In the genomic region with DNA sequence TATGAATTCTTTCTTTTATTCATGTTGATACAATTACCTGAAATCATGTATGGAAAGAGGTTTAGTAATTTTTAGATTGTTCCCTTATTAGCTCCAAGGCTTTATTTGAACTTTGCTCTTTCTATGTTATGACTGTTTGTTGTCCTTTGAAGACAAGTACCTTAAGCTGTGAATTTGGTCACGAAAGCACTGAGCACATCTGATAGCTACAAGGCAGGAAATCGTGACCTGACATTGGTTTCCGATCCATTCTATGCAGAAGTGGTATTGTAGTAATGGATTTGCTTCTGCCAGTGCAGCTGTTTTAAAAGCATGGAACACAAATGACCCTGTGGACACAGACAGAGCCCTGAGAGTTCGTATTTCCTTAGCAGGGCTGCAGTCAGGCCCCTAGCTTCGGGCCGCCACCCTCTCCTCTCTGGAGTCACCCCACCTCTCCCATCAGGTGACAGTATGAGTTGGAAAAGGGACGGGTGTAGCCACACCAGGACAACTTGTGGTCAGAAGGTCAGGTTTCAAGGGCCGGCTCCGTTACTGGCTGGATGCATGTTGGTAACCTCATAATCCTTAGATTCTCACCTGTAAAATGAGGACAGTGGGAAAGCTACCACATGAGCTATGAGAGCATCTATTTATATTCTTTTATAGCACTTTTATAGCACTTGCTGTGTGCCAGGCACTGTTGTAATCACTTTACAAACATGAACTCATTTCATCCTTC, we compare ENCODE assay signal across 1 cellular context.
A peak's percentile ranks its signal among the peaks of the same experiment; 100 is the strongest.
TF ChIP-seq lines count a peak whose summit lies in the region.

No MANE protein-coding gene starts in this region.

TF ChIP-seq in HEK293, 187 proteins besides CTCF, POLR2A, EP300 and RAD21 (continued from another document and continues in another):
- TF ChIP-seq ZEB2 (tag by site-specific recombination; IDR thresholded peaks at IDR 0.05) (0 out of 2 replicates have a peak, but pooled peaks have one; percentile 46), SETDB1 (IDR thresholded peaks at IDR 0.05; ENCODE audit: insufficient read length, low read length) (no peak), SCRT2 (tag by site-specific recombination; IDR thresholded peaks at IDR 0.05) (no peak), ZXDB (tag by site-specific recombination; IDR thresholded peaks at IDR 0.05) (peak; percentile 47; the same call in 1 of the 2 replicates), ZNF629 (tag by site-specific recombination; IDR thresholded peaks at IDR 0.05) (peak; percentile 81; the same call in 1 of the 2 replicates), ZNF211 (tag by site-specific recombination; IDR thresholded peaks at IDR 0.05; ENCODE audit: low read depth) (no peak), BCL11A (tag by site-specific recombination; IDR thresholded peaks at IDR 0.05; ENCODE audit: low read depth) (peak; percentile 39; the same call in 1 of the 2 replicates), REPIN1 (tag by site-specific recombination; IDR thresholded peaks at IDR 0.05; ENCODE audit: low read depth) (no peak), ZNF354C (tag by site-specific recombination; IDR thresholded peaks at IDR 0.05; ENCODE audit: borderline replicate concordance, low read depth) (no peak), ZNF423 (tag by site-specific recombination; IDR thresholded peaks at IDR 0.05) (no peak), ZNF548 (tag by site-specific recombination; IDR thresholded peaks at IDR 0.05) (no peak), WT1 (tag by site-specific recombination; IDR thresholded peaks at IDR 0.05) (no peak), ZNF610 (tag by site-specific recombination; IDR thresholded peaks at IDR 0.05; ENCODE audit: borderline replicate concordance) (no peak), ZNF707 (tag by site-specific recombination; IDR thresholded peaks at IDR 0.05) (no peak), ZNF335 (tag by site-specific recombination; conservative IDR thresholded peaks at IDR 0.05) (no peak), ZNF121 (tag by site-specific recombination; IDR thresholded peaks at IDR 0.05) (no peak), ZNF623 (tag by site-specific recombination; IDR thresholded peaks at IDR 0.05) (no peak), ZNF843 (tag by site-specific recombination; IDR thresholded peaks at IDR 0.05) (peak; percentile 80; the same call in 1 of the 2 replicates), ZNF624 (tag by site-specific recombination; IDR thresholded peaks at IDR 0.05) (no peak), GLI2 (tag by site-specific recombination; IDR thresholded peaks at IDR 0.05; ENCODE audit: borderline replicate concordance, low read depth) (no peak), YY2 (tag by site-specific recombination; IDR thresholded peaks at IDR 0.05) (no peak), ZNF600 (tag by site-specific recombination; IDR thresholded peaks at IDR 0.05) (0 out of 2 replicates have a peak, but pooled peaks have one; percentile 17), ZNF341 (tag by site-specific recombination; IDR thresholded peaks at IDR 0.05; ENCODE audit: low read depth) (no peak), ZNF184 (tag by site-specific recombination; IDR thresholded peaks at IDR 0.05) (no peak), ZNF175 (tag by site-specific recombination; IDR thresholded peaks at IDR 0.05) (no peak), ZFP69B (tag by site-specific recombination; IDR thresholded peaks at IDR 0.05) (no peak), ZNF394 (tag by site-specific recombination; IDR thresholded peaks at IDR 0.05; ENCODE audit: borderline replicate concordance) (0 out of 2 replicates have a peak, but pooled peaks have one; percentile 18), ZNF23 (tag by site-specific recombination; IDR thresholded peaks at IDR 0.05; ENCODE audit: borderline replicate concordance) (no peak), ZNF433 (tag by site-specific recombination; IDR thresholded peaks at IDR 0.05; ENCODE audit: low read depth) (no peak), ZNF202 (tag by site-specific recombination; IDR thresholded peaks at IDR 0.05; ENCODE audit: borderline replicate concordance) (no peak), ZNF10 (tag by site-specific recombination; IDR thresholded peaks at IDR 0.05) (peak; percentile 65), ZNF837 (tag by site-specific recombination; IDR thresholded peaks at IDR 0.05) (no peak), ZNF514 (tag by site-specific recombination; IDR thresholded peaks at IDR 0.05) (no peak), ZNF521 (tag by site-specific recombination; IDR thresholded peaks at IDR 0.05) (no peak), ZBTB21 (tag by site-specific recombination; IDR thresholded peaks at IDR 0.05) (0 out of 2 replicates have a peak, but pooled peaks have one; percentile 28), ZNF416 (tag by site-specific recombination; IDR thresholded peaks at IDR 0.05) (no peak), ZNF544 (tag by site-specific recombination; IDR thresholded peaks at IDR 0.05) (no peak), KLF1 (tag by site-specific recombination; IDR thresholded peaks at IDR 0.05) (peak; percentile 61), ZBTB20 (tag by site-specific recombination; IDR thresholded peaks at IDR 0.05) (no peak), OSR2 (tag by site-specific recombination; IDR thresholded peaks at IDR 0.05) (peak; percentile 42; the same call in 1 of the 2 replicates), SP2 (tag by site-specific recombination; IDR thresholded peaks at IDR 0.05) (no peak), ZNF140 (tag by site-specific recombination; IDR thresholded peaks at IDR 0.05) (no peak), ZNF292 (tag by site-specific recombination; IDR thresholded peaks at IDR 0.05; ENCODE audit: borderline replicate concordance, low read depth) (no peak), BCL11B (tag by site-specific recombination; IDR thresholded peaks at IDR 0.05; ENCODE audit: low read depth) (no peak), ZNF501 (tag by site-specific recombination; IDR thresholded peaks at IDR 0.05) (no peak)
- TF ChIP-seq, protein P1, sequence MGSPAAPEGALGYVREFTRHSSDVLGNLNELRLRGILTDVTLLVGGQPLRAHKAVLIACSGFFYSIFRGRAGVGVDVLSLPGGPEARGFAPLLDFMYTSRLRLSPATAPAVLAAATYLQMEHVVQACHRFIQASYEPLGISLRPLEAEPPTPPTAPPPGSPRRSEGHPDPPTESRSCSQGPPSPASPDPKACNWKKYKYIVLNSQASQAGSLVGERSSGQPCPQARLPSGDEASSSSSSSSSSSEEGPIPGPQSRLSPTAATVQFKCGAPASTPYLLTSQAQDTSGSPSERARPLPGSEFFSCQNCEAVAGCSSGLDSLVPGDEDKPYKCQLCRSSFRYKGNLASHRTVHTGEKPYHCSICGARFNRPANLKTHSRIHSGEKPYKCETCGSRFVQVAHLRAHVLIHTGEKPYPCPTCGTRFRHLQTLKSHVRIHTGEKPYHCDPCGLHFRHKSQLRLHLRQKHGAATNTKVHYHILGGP (tag by site-specific recombination; IDR thresholded peaks at IDR 0.05): no peak
- TF ChIP-seq, protein P2, sequence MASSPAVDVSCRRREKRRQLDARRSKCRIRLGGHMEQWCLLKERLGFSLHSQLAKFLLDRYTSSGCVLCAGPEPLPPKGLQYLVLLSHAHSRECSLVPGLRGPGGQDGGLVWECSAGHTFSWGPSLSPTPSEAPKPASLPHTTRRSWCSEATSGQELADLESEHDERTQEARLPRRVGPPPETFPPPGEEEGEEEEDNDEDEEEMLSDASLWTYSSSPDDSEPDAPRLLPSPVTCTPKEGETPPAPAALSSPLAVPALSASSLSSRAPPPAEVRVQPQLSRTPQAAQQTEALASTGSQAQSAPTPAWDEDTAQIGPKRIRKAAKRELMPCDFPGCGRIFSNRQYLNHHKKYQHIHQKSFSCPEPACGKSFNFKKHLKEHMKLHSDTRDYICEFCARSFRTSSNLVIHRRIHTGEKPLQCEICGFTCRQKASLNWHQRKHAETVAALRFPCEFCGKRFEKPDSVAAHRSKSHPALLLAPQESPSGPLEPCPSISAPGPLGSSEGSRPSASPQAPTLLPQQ (tag by site-specific recombination; IDR thresholded peaks at IDR 0.05): no peak
- TF ChIP-seq, protein P3, sequence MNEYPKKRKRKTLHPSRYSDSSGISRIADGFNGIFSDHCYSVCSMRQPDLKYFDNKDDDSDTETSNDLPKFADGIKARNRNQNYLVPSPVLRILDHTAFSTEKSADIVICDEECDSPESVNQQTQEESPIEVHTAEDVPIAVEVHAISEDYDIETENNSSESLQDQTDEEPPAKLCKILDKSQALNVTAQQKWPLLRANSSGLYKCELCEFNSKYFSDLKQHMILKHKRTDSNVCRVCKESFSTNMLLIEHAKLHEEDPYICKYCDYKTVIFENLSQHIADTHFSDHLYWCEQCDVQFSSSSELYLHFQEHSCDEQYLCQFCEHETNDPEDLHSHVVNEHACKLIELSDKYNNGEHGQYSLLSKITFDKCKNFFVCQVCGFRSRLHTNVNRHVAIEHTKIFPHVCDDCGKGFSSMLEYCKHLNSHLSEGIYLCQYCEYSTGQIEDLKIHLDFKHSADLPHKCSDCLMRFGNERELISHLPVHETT (tag by site-specific recombination; IDR thresholded peaks at IDR 0.05): no peak
- TF ChIP-seq, protein P4, sequence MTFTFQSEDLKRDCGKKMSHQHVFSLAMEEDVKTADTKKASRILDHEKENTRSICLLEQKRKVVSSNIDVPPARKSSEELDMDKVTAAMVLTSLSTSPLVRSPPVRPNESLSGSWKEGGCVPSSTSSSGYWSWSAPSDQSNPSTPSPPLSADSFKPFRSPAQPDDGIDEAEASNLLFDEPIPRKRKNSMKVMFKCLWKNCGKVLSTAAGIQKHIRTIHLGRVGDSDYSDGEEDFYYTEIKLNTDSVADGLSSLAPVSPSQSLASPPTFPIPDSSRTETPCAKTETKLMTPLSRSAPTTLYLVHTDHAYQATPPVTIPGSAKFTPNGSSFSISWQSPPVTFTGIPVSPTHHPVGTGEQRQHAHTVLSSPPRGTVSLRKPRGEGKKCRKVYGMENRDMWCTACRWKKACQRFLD (tag by site-specific recombination; IDR thresholded peaks at IDR 0.05): no peak
- TF ChIP-seq, protein P5, sequence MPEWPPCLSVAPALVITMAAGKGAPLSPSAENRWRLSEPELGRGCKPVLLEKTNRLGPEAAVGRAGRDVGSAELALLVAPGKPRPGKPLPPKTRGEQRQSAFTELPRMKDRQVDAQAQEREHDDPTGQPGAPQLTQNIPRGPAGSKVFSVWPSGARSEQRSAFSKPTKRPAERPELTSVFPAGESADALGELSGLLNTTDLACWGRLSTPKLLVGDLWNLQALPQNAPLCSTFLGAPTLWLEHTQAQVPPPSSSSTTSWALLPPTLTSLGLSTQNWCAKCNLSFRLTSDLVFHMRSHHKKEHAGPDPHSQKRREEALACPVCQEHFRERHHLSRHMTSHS (tag by site-specific recombination; IDR thresholded peaks at IDR 0.05): no peak
- TF ChIP-seq, protein P6, sequence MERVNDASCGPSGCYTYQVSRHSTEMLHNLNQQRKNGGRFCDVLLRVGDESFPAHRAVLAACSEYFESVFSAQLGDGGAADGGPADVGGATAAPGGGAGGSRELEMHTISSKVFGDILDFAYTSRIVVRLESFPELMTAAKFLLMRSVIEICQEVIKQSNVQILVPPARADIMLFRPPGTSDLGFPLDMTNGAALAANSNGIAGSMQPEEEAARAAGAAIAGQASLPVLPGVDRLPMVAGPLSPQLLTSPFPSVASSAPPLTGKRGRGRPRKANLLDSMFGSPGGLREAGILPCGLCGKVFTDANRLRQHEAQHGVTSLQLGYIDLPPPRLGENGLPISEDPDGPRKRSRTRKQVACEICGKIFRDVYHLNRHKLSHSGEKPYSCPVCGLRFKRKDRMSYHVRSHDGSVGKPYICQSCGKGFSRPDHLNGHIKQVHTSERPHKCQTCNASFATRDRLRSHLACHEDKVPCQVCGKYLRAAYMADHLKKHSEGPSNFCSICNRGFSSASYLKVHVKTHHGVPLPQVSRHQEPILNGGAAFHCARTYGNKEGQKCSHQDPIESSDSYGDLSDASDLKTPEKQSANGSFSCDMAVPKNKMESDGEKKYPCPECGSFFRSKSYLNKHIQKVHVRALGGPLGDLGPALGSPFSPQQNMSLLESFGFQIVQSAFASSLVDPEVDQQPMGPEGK (tag by site-specific recombination; IDR thresholded peaks at IDR 0.05): 0 out of 2 replicates have a peak, but pooled peaks have one; percentile 34
- TF ChIP-seq, protein P7, sequence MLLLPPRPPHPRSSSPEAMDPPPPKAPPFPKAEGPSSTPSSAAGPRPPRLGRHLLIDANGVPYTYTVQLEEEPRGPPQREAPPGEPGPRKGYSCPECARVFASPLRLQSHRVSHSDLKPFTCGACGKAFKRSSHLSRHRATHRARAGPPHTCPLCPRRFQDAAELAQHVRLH (tag by site-specific recombination; IDR thresholded peaks at IDR 0.05): no peak
- TF ChIP-seq, protein P8, sequence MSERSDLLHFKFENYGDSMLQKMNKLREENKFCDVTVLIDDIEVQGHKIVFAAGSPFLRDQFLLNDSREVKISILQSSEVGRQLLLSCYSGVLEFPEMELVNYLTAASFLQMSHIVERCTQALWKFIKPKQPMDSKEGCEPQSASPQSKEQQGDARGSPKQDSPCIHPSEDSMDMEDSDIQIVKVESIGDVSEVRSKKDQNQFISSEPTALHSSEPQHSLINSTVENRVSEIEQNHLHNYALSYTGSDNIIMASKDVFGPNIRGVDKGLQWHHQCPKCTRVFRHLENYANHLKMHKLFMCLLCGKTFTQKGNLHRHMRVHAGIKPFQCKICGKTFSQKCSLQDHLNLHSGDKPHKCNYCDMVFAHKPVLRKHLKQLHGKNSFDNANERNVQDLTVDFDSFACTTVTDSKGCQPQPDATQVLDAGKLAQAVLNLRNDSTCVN (tag by site-specific recombination; optimal IDR thresholded peaks at IDR 0.05): no peak
- TF ChIP-seq, protein P9, sequence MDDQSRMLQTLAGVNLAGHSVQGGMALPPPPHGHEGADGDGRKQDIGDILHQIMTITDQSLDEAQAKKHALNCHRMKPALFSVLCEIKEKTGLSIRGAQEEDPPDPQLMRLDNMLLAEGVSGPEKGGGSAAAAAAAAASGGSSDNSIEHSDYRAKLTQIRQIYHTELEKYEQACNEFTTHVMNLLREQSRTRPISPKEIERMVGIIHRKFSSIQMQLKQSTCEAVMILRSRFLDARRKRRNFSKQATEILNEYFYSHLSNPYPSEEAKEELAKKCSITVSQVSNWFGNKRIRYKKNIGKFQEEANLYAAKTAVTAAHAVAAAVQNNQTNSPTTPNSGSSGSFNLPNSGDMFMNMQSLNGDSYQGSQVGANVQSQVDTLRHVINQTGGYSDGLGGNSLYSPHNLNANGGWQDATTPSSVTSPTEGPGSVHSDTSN (CRISPR knock-in tag; IDR thresholded peaks at IDR 0.05): no peak
- TF ChIP-seq, protein P10, sequence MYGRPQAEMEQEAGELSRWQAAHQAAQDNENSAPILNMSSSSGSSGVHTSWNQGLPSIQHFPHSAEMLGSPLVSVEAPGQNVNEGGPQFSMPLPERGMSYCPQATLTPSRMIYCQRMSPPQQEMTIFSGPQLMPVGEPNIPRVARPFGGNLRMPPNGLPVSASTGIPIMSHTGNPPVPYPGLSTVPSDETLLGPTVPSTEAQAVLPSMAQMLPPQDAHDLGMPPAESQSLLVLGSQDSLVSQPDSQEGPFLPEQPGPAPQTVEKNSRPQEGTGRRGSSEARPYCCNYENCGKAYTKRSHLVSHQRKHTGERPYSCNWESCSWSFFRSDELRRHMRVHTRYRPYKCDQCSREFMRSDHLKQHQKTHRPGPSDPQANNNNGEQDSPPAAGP (tag by site-specific recombination; IDR thresholded peaks at IDR 0.05): 0 out of 2 replicates have a peak, but pooled peaks have one; percentile 48
